10 cellular contexts compared by ENCODE assay signal in genomic region chr1:150484861-150485260, GRCh38. TPM values are rescaled to one million over a fixed set of nuclear protein-coding genes. Genes with fewer than 3 reads are reported as not detected.
A peak's percentile ranks its signal among the peaks of the same experiment; 100 is the strongest.
DNase-seq lines count a peak whose midpoint lies in the region; ATAC-seq and TF ChIP-seq lines count a peak whose summit lies in the region.
"Had no signal": no experiment of that assay in that cellular context is flagged by ENCODE, and none has a peak within 500 bp of the region (broad histone marks: within the 10 kb centered on the region; RNA-seq: fewer than 3 reads in every experiment).

No MANE protein-coding gene starts in this region.

- H4K20me1 ChIP-seq in PC-9 (ENCODE audit: insufficient read depth), result no peaks in the 10 kb centered on the region

- intact Hi-C loops in PC-9 (cut with micrococcal nuclease; ENCODE audit: unreplicated experiment), result loop anchor here (5.0 kb wide), 2 partner anchors 47 to 67 kb away; no protein-coding TSS in a partner anchor

- peaks cover 18% of the 10 kb centered on the region; the same call in 1 of the 2 replicates for H3F3A ChIP-seq in PC-9 (ENCODE audit: insufficient read depth, low read depth)

- peak overlapping the region; percentile 64; the same call in 1 of the 2 replicates for H2AFZ ChIP-seq in PC-9

- H3K4me1 Mint-ChIP-seq in activated naive CD8-positive, alpha-beta T cell treated with anti-CD3 and anti-CD28 coated beads, Interleukin-2, amount 10 ng/mL, durations not matched to agents 7 days and 5 days, result peaks cover 11% of the 10 kb centered on the region
- peaks cover 13% of the 10 kb centered on the region for H3K4me1 Mint-ChIP-seq in activated naive CD8-positive, alpha-beta T cell treated with anti-CD3 and anti-CD28 coated beads for 36 hours
- peaks cover 26% of the 10 kb centered on the region for H3K4me1 Mint-ChIP-seq in stimulated activated memory B cell treated with anti-CD40 and anti-IgM and Interleukin-4, amounts not matched to agents 10 μg/mL and 1 μg/mL and 100 μg/mL, for 72 hours

- no peak overlapping the region for H3K4me3 Mint-ChIP-seq in activated naive CD8-positive, alpha-beta T cell treated with anti-CD3 and anti-CD28 coated beads, Interleukin-2, amount 10 ng/mL, durations not matched to agents 7 days and 5 days
- H3K4me3 Mint-ChIP-seq in activated naive CD8-positive, alpha-beta T cell treated with anti-CD3 and anti-CD28 coated beads for 36 hours, result no peak overlapping the region
- H3K4me3 Mint-ChIP-seq in stimulated activated memory B cell treated with anti-CD40 and anti-IgM and Interleukin-4, amounts not matched to agents 10 μg/mL and 1 μg/mL and 100 μg/mL, for 72 hours, result no peak overlapping the region

- peaks cover 9% of the 10 kb centered on the region; the same call in 1 of the 2 replicates for H3K36me3 ChIP-seq in PC-9 (ENCODE audit: low read depth)
- H3K36me3 ChIP-seq in esophagus (ENCODE audit: control insufficient read depth in 2 of 2, insufficient read depth in 2 of 2, low read length in 1 of 2), result no peaks in the 10 kb centered on the region

- 0 out of 2 replicates have a peak, but pooled peaks have one; percentile 23 for TF ChIP-seq CTCF in PC-9 (conservative IDR thresholded peaks at IDR 0.05)

- DNase-seq in activated naive CD8-positive, alpha-beta T cell treated with anti-CD3 and anti-CD28 coated beads, Interleukin-2, amount 10 ng/mL, durations not matched to agents 7 days and 5 days, result no peak
- no peak for DNase-seq in activated naive CD8-positive, alpha-beta T cell treated with anti-CD3 and anti-CD28 coated beads for 36 hours
- DNase-seq in PC-9 (peak in 1 of 2 experiments; percentile 22), NCI-H2227 (lab: John Stamatoyannopoulos, UW; ENCODE audit: unreplicated experiment) (no peak)
- no peak for DNase-seq in NK-92 treated with Interleukin-12 subunit alpha and Interleukin-12 subunit beta, amount 100 ng/mL, for 24 hours (lab: John Stamatoyannopoulos, UW)
- DNase-seq: activated gamma-delta T cell, NCI-H524 had no signal

- no peaks in the 10 kb centered on the region for H3K9me3 Mint-ChIP-seq in activated naive CD8-positive, alpha-beta T cell treated with anti-CD3 and anti-CD28 coated beads, Interleukin-2, amount 10 ng/mL, durations not matched to agents 7 days and 5 days
- H3K9me3 Mint-ChIP-seq in activated naive CD8-positive, alpha-beta T cell treated with anti-CD3 and anti-CD28 coated beads for 36 hours, result no peaks in the 10 kb centered on the region
- H3K9me3 Mint-ChIP-seq in stimulated activated memory B cell treated with anti-CD40 and anti-IgM and Interleukin-4, amounts not matched to agents 10 μg/mL and 1 μg/mL and 100 μg/mL, for 72 hours, result no peaks in the 10 kb centered on the region

- H3K4me3 ChIP-seq in PC-9, result no peak overlapping the region
- H3K4me3 ChIP-seq in esophagus (ENCODE audit: low read depth in 1 of 2, low read length in 2 of 2), result peak overlapping the region in 1 of 2 donors; percentile 15

- H3K27ac Mint-ChIP-seq in activated naive CD8-positive, alpha-beta T cell treated with anti-CD3 and anti-CD28 coated beads, Interleukin-2, amount 10 ng/mL, durations not matched to agents 7 days and 5 days, result peak overlapping the region; percentile 31
- H3K27ac Mint-ChIP-seq in activated naive CD8-positive, alpha-beta T cell treated with anti-CD3 and anti-CD28 coated beads for 36 hours, result no peak overlapping the region
- H3K27ac Mint-ChIP-seq in stimulated activated memory B cell treated with anti-CD40 and anti-IgM and Interleukin-4, amounts not matched to agents 10 μg/mL and 1 μg/mL and 100 μg/mL, for 72 hours, result peak overlapping the region; percentile 35

- H3K79me2 ChIP-seq in PC-9 (ENCODE audit: low read depth), result peaks cover 14% of the 10 kb centered on the region

- peaks cover 3% of the 10 kb centered on the region for H3K27me3 Mint-ChIP-seq in activated naive CD8-positive, alpha-beta T cell treated with anti-CD3 and anti-CD28 coated beads, Interleukin-2, amount 10 ng/mL, durations not matched to agents 7 days and 5 days
- no peaks in the 10 kb centered on the region for H3K27me3 Mint-ChIP-seq in activated naive CD8-positive, alpha-beta T cell treated with anti-CD3 and anti-CD28 coated beads for 36 hours
- H3K27me3 Mint-ChIP-seq in stimulated activated memory B cell treated with anti-CD40 and anti-IgM and Interleukin-4, amounts not matched to agents 10 μg/mL and 1 μg/mL and 100 μg/mL, for 72 hours, result no peaks in the 10 kb centered on the region

- H3K4me2 ChIP-seq in PC-9, result no peak overlapping the region

- H3K4me1 ChIP-seq in PC-9 (replicated peaks; ENCODE audit: insufficient read depth), result peaks cover 8% of the 10 kb centered on the region; the same call in 1 of the 2 replicates
- H3K4me1 ChIP-seq in esophagus (ENCODE audit: control insufficient read depth in 2 of 2, insufficient read depth in 2 of 2, low read length in 1 of 2), result no peaks in the 10 kb centered on the region

- CTCF ChIA-PET in PC-9 (lab: Charles Lee), result interaction anchor here (0.6 to 0.7 kb wide), 2 partner anchors 145 to 437 kb away, joined by 4 read pairs; no protein-coding TSS in a partner anchor

- no peaks in the 10 kb centered on the region for H3K36me3 Mint-ChIP-seq in activated naive CD8-positive, alpha-beta T cell treated with anti-CD3 and anti-CD28 coated beads, Interleukin-2, amount 10 ng/mL, durations not matched to agents 7 days and 5 days
- H3K36me3 Mint-ChIP-seq in activated naive CD8-positive, alpha-beta T cell treated with anti-CD3 and anti-CD28 coated beads for 36 hours, result peaks cover 5% of the 10 kb centered on the region
- H3K36me3 Mint-ChIP-seq in stimulated activated memory B cell treated with anti-CD40 and anti-IgM and Interleukin-4, amounts not matched to agents 10 μg/mL and 1 μg/mL and 100 μg/mL, for 72 hours, result peaks cover 12% of the 10 kb centered on the region

- BruUV-seq in PC-9 (replicated peaks; lab: Mats Ljungman, UMichigan), result no TSS peak

- H3K9me3 ChIP-seq in PC-9 (ENCODE audit: insufficient read depth, low read depth) (no peaks in the 10 kb centered on the region), esophagus (ENCODE audit: control insufficient read depth in 2 of 2, insufficient read depth in 1 of 2, low read depth in 1 of 2, low read length in 1 of 2) (no peaks in the 10 kb centered on the region)

- no peak overlapping the region for H3K27ac ChIP-seq in PC-9
- peak overlapping the region; percentile 57 to 81 for H3K27ac ChIP-seq in esophagus (ENCODE audit: low read depth in 2 of 2, low read length in 1 of 2)

- POLR2A ChIA-PET in activated naive CD8-positive, alpha-beta T cell treated with anti-CD3 and anti-CD28 coated beads, Interleukin-2, amount 10 ng/mL, durations not matched to agents 7 days and 5 days (lab: Charles Lee), result no interaction called here
- POLR2A ChIA-PET in PC-9 (lab: Charles Lee; ENCODE audit: unreplicated experiment), result no interaction called here

- WGBS in esophagus, 2 donors, result 14 to 16% methylated on average over 2 of the region's 2 CpGs

- no peaks in the 10 kb centered on the region for H3K9me2 ChIP-seq in PC-9 (ENCODE audit: insufficient read depth)

- H3K27me3 ChIP-seq in PC-9 (ENCODE audit: insufficient read depth, low read depth) (no peaks in the 10 kb centered on the region), esophagus (ENCODE audit: control insufficient read depth in 1 of 2, insufficient read depth in 2 of 2, low read length in 2 of 2) (no peaks in the 10 kb centered on the region)

- no peak for ATAC-seq in activated naive CD8-positive, alpha-beta T cell treated with anti-CD3 and anti-CD28 coated beads, Interleukin-2, amount 10 ng/mL, durations not matched to agents 7 days and 5 days (ENCODE audit: low read depth)
- no peak for ATAC-seq in stimulated activated memory B cell treated with anti-CD40 and anti-IgM and Interleukin-4, amounts not matched to agents 10 μg/mL and 1 μg/mL and 100 μg/mL, for 72 hours
- ATAC-seq in HG03457 (IDR thresholded peaks at IDR 0.05; ENCODE audit: unreplicated experiment), result no peak

RNA-seq across cellular contexts. Expression of gene TARS2, which starts 2.4 kb away (rescaled TPM):
- 10 to 100 TPM; 41.6 to 42.9 TPM for total RNA-seq in activated naive CD8-positive, alpha-beta T cell treated with anti-CD3 and anti-CD28 coated beads, Interleukin-2, amount 10 ng/mL, durations not matched to agents 7 days and 5 days
- total RNA-seq in activated naive CD8-positive, alpha-beta T cell treated with anti-CD3 and anti-CD28 coated beads for 36 hours, result 10 to 100 TPM; 44.8 to 46.2 TPM
- total RNA-seq in PC-9 (2021), result 44.8 and 46.0 TPM in 2 replicates
- 10 to 100 TPM; 14.1 to 26.7 TPM for polyA plus RNA-seq in esophagus

RNA-seq across cellular contexts. Expression of gene ECM1, which starts 23.0 kb away (rescaled TPM):
- total RNA-seq in activated naive CD8-positive, alpha-beta T cell treated with anti-CD3 and anti-CD28 coated beads, Interleukin-2, amount 10 ng/mL, durations not matched to agents 7 days and 5 days, result 1 to 10 TPM; 1.4 to 1.7 TPM
- total RNA-seq in activated naive CD8-positive, alpha-beta T cell treated with anti-CD3 and anti-CD28 coated beads for 36 hours, result under 1 TPM; 0.88 to 0.99 TPM
- 6.3 and 10.3 TPM in 2 replicates for total RNA-seq in PC-9 (2021)
- polyA plus RNA-seq in esophagus, result 1,000 to 10,000 TPM; 1,189 to 4,054 TPM

RNA-seq across cellular contexts. Expression of gene FALEC, which starts 30.7 kb away (rescaled TPM):
- total RNA-seq in activated naive CD8-positive, alpha-beta T cell treated with anti-CD3 and anti-CD28 coated beads, Interleukin-2, amount 10 ng/mL, durations not matched to agents 7 days and 5 days, result under 1 TPM; 0.58 to 0.60 TPM
- total RNA-seq in activated naive CD8-positive, alpha-beta T cell treated with anti-CD3 and anti-CD28 coated beads for 36 hours, result not detected
- 0.94 and 2.1 TPM in 2 replicates for total RNA-seq in PC-9 (2021)
- polyA plus RNA-seq in esophagus, result 1 to 10 TPM; 2.1 to 4.6 TPM
